In the genomic region with DNA sequence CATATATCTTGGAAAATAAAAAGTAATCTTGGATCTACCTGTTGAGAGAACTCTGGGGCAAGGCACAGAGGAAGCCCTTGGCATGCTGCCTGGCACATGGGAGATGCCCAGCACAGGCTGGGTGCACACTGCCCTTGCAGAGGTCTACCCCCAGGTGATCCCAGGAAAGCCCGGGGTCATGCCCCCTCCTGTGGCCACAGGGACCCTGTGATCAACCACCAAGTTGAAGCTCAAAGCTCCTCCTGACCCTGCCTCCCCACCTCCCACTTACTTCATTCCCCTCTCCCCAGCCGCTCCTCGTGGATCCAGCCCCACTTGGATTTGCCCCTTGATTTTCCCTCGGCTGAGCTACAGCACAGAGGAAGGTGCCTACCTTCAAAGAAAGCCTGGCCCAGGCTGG, we compare ENCODE assay signal across 25 cellular contexts.
A peak's percentile ranks its signal among the peaks of the same experiment; 100 is the strongest.
DNase-seq lines count a peak whose midpoint lies in the region; ATAC-seq and TF ChIP-seq lines count a peak whose summit lies in the region.
"Had no signal": no experiment of that assay in that cellular context is flagged by ENCODE, and none has a peak within 500 bp of the region (broad histone marks: within the 10 kb centered on the region; RNA-seq: fewer than 3 reads in every experiment).

No MANE protein-coding gene starts in this region.

- H4K91ac ChIP-seq in mesenchymal stem cell (ENCODE audit: low read length) (no peak overlapping the region), neuronal stem cell (ENCODE audit: low read depth, low read length, poor library complexity) (no peak overlapping the region)

- no peak for TF ChIP-seq POLR2A in transverse colon (IDR thresholded peaks at IDR 0.05)

- H3K4me1 ChIP-seq in endodermal cell (ENCODE audit: control insufficient read depth, insufficient read depth, low read length) = peaks cover 7% of the 10 kb centered on the region
- no peaks in the 10 kb centered on the region for H3K4me1 ChIP-seq in mesenchymal stem cell (ENCODE audit: control insufficient read depth, insufficient read depth, low read depth, low read length)
- H3K4me1 ChIP-seq in neuronal stem cell (ENCODE audit: control insufficient read depth in 2 of 2, insufficient read depth in 1 of 2, low read depth in 1 of 2, low read length in 2 of 2) = peaks cover 0 to 1% of the 10 kb centered on the region in 2 donors
- no peaks in the 10 kb centered on the region for H3K4me1 ChIP-seq in transverse colon
- H3K4me1 ChIP-seq: BE2C had no signal

- H2AK5ac ChIP-seq in mesenchymal stem cell (ENCODE audit: low read length, severe bottlenecking) = no peak overlapping the region
- H2AK5ac ChIP-seq in neuronal stem cell (ENCODE audit: low read depth, low read length) = no peak overlapping the region

- H3K23ac ChIP-seq in mesenchymal stem cell (ENCODE audit: low read length in 2 of 2) = no peak overlapping the region
- no peak overlapping the region for H3K23ac ChIP-seq in neuronal stem cell (ENCODE audit: low read depth, low read length, poor library complexity)

- H3K36me3 ChIP-seq in endodermal cell (ENCODE audit: control insufficient read depth, insufficient read depth, low read length) = no peaks in the 10 kb centered on the region
- no peaks in the 10 kb centered on the region for H3K36me3 ChIP-seq in mesenchymal stem cell (ENCODE audit: control insufficient read depth in 1 of 2, insufficient read depth in 2 of 2, low read depth in 1 of 2, low read length in 2 of 2)
- H3K36me3 ChIP-seq in neuronal stem cell (replicated peaks in 1 of 2; ENCODE audit: control insufficient read depth in 2 of 2, insufficient read depth in 2 of 2, low read length in 2 of 2) = no peaks in the 10 kb centered on the region
- no peaks in the 10 kb centered on the region for H3K36me3 ChIP-seq in transverse colon
- H3K36me3 ChIP-seq: BE2C, BLaER1 had no signal

- H3K27ac ChIP-seq in endodermal cell (ENCODE audit: low read depth, low read length) (no peak overlapping the region), mesenchymal stem cell (ENCODE audit: low read length, poor library complexity, severe bottlenecking) (no peak overlapping the region), neuronal stem cell (replicated peaks; ENCODE audit: low read length) (no peak overlapping the region), transverse colon (no peak overlapping the region)
- H3K27ac ChIP-seq: BLaER1 had no signal

- H3K4ac ChIP-seq in mesenchymal stem cell (ENCODE audit: low read depth in 1 of 2, low read length in 2 of 2) (no peak overlapping the region), neuronal stem cell (ENCODE audit: low read length) (no peak overlapping the region)

- H3K9me3 ChIP-seq in endodermal cell (ENCODE audit: control insufficient read depth, low read length) (no peaks in the 10 kb centered on the region), mesenchymal stem cell (ENCODE audit: control insufficient read depth, low read length) (no peaks in the 10 kb centered on the region), neuronal stem cell (replicated peaks in 1 of 2; ENCODE audit: control insufficient read depth in 2 of 2, insufficient read depth in 1 of 2, low read depth in 1 of 2, low read length in 2 of 2) (no peaks in the 10 kb centered on the region), transverse colon (no peaks in the 10 kb centered on the region)
- H3K9me3 ChIP-seq: BE2C, BLaER1 had no signal

- intact Hi-C loops in transverse colon (cut with DNase I; ENCODE audit: low total_unique reads) = no loop called here

- no peaks in the 10 kb centered on the region for H3K36me3 Mint-ChIP-seq in endodermal cell (ENCODE audit: low read depth)
- H3K36me3 Mint-ChIP-seq in immature natural killer cell = no peaks in the 10 kb centered on the region
- H3K36me3 Mint-ChIP-seq: CD14-positive monocyte; CD4-positive, alpha-beta memory T cell; CD4-positive, CD25-positive, alpha-beta regulatory T cell; CD8-positive, alpha-beta memory T cell had no signal

- 87 to 100% methylated on average over 4 of the region's 4 CpGs for WGBS in endodermal cell (ENCODE audit: insufficient coverage in 1 of 2, insufficient read length in 1 of 2), 2 experiments
- WGBS in mesenchymal stem cell = 74% methylated on average over 4 of the region's 4 CpGs
- WGBS in neuronal stem cell (ENCODE audit: extremely low coverage in 2 of 2, insufficient read length in 2 of 2, insufficient replicate concordance in 1 of 2), 2 donors = no CpG with 5 or more reads among the region's 4 CpGs
- WGBS in transverse colon (ENCODE audit: low coverage in 1 of 2), 2 donors = 75% methylated on average over 4 of the region's 4 CpGs; no CpG with 5 or more reads in 1 of the 2 donors

- TF ChIP-seq EP300 in transverse colon (IDR thresholded peaks at IDR 0.05; ENCODE audit: low read depth) = no peak

- no peak overlapping the region for H2BK5ac ChIP-seq in mesenchymal stem cell (ENCODE audit: low read depth, low read length, poor library complexity, severe bottlenecking)
- H2BK5ac ChIP-seq in neuronal stem cell (ENCODE audit: low read length) = no peak overlapping the region

- H3K27me3 ChIP-seq in endodermal cell (ENCODE audit: control insufficient read depth, insufficient read depth, low read length, poor library complexity, severe bottlenecking) (no peaks in the 10 kb centered on the region), mesenchymal stem cell (ENCODE audit: control insufficient read depth in 1 of 2, insufficient read depth in 1 of 2, low read length in 2 of 2) (peaks cover 63 to 79% of the 10 kb centered on the region in 2 experiments), neuronal stem cell (ENCODE audit: control insufficient read depth in 3 of 3, insufficient read depth in 3 of 3, low read depth in 1 of 3, low read length in 3 of 3) (peaks cover 0 to 20% (median 0%) of the 10 kb centered on the region in 3 experiments), transverse colon (no peaks in the 10 kb centered on the region)
- H3K27me3 ChIP-seq: BE2C, BLaER1 had no signal

- H3K27me3 Mint-ChIP-seq in endodermal cell (ENCODE audit: insufficient read depth) (peaks cover 14% of the 10 kb centered on the region), immature natural killer cell (ENCODE audit: low read depth in 3 of 3) (peaks cover 1 to 11% (median 9%) of the 10 kb centered on the region in 3 donors)

- H3K9me3 Mint-ChIP-seq in endodermal cell (no peaks in the 10 kb centered on the region), immature natural killer cell (no peaks in the 10 kb centered on the region)
- H3K9me3 Mint-ChIP-seq: CD4-positive, alpha-beta memory T cell; CD8-positive, alpha-beta memory T cell had no signal

- H3K4me2 ChIP-seq in mesenchymal stem cell (ENCODE audit: low read length, poor library complexity, severe bottlenecking) (no peak overlapping the region), neuronal stem cell (ENCODE audit: insufficient read depth, low read length, poor library complexity, severe bottlenecking) (no peak overlapping the region)
- H3K4me2 ChIP-seq: BLaER1 had no signal

- no peak overlapping the region for H2BK12ac ChIP-seq in mesenchymal stem cell (ENCODE audit: low read length in 2 of 2)
- H2BK12ac ChIP-seq in neuronal stem cell (ENCODE audit: low read length) = no peak overlapping the region

- H3K18ac ChIP-seq in mesenchymal stem cell (ENCODE audit: low read depth in 1 of 2, low read length in 2 of 2) (no peak overlapping the region), neuronal stem cell (ENCODE audit: low read length) (peak overlapping the region; percentile 16)

- H3K9ac ChIP-seq in endodermal cell (ENCODE audit: extremely low read depth, low read length, poor library complexity, severe bottlenecking) = no peak overlapping the region
- H3K9ac ChIP-seq in mesenchymal stem cell (ENCODE audit: low read length) = no peak overlapping the region
- no peak overlapping the region for H3K9ac ChIP-seq in neuronal stem cell (ENCODE audit: low read depth, low read length, poor library complexity)
- H3K9ac ChIP-seq: BLaER1 had no signal

- in situ Hi-C loops in transverse colon (cut with MboI; ENCODE audit: low pct_ligation_motif_present in 1 of 4, low pct_unique_long_range_greater_than_20kb in 1 of 4, low sequenced_read_pairs in 3 of 4) = no loop called here

- H2BK15ac ChIP-seq in mesenchymal stem cell (ENCODE audit: low read depth, poor library complexity, severe bottlenecking) = peak overlapping the region; percentile 4
- no peak overlapping the region for H2BK15ac ChIP-seq in neuronal stem cell (ENCODE audit: low read length)

- no peaks in the 10 kb centered on the region for H3K79me1 ChIP-seq in mesenchymal stem cell (replicated peaks; ENCODE audit: low read length, poor library complexity, severe bottlenecking)
- H3K79me1 ChIP-seq in neuronal stem cell (ENCODE audit: low read depth, low read length) = no peaks in the 10 kb centered on the region

- H3K4me3 Mint-ChIP-seq in endodermal cell (no peak overlapping the region), immature natural killer cell (no peak overlapping the region)
- H3K4me3 Mint-ChIP-seq: CD4-positive, alpha-beta memory T cell; CD4-positive, CD25-positive, alpha-beta regulatory T cell; CD8-positive, alpha-beta memory T cell had no signal

- peak; percentile 31 for DNase-seq in endodermal cell
- no peak for DNase-seq in mesenchymal stem cell
- no peak for DNase-seq in neuronal stem cell (ENCODE audit: low spot score)
- no peak for DNase-seq in transverse colon
- DNase-seq in immature natural killer cell = no peak
- DNase-seq: 8988T; ACHN; BE2C; C1 segment of cervical spinal cord; CD4-positive, alpha-beta memory T cell; CD4-positive, CD25-positive, alpha-beta regulatory T cell; CD8-positive, alpha-beta memory T cell; COR-L47; DMS 273 treated with DMSO at 0.1 percent for 48 hours; DMS153; DMS53; DMS79; DND-41; EL; GDM1 had no signal

- no peak overlapping the region for H3K4me3 ChIP-seq in endodermal cell (ENCODE audit: low read length)
- H3K4me3 ChIP-seq in mesenchymal stem cell (ENCODE audit: insufficient read depth in 1 of 2, low read depth in 1 of 2, low read length in 2 of 2) = no peak overlapping the region
- H3K4me3 ChIP-seq in neuronal stem cell (ENCODE audit: low read length in 2 of 2) = no peak overlapping the region
- no peak overlapping the region for H3K4me3 ChIP-seq in transverse colon
- H3K4me3 ChIP-seq: BLaER1, GM12878 had no signal

- H4K8ac ChIP-seq in mesenchymal stem cell (ENCODE audit: low read length) (no peak overlapping the region), neuronal stem cell (ENCODE audit: low read depth, low read length) (no peak overlapping the region)

- H3K4me1 Mint-ChIP-seq in endodermal cell (peaks cover 6% of the 10 kb centered on the region), immature natural killer cell (no peaks in the 10 kb centered on the region)
- H3K4me1 Mint-ChIP-seq: CD14-positive monocyte had no signal

- H2AFZ ChIP-seq in mesenchymal stem cell (ENCODE audit: low read depth, low read length) = no peak overlapping the region
- no peak overlapping the region for H2AFZ ChIP-seq in neuronal stem cell (ENCODE audit: low read length)

- H2BK120ac ChIP-seq in mesenchymal stem cell (ENCODE audit: low read depth, low read length) (no peak overlapping the region), neuronal stem cell (ENCODE audit: low read depth, low read length) (no peak overlapping the region)

- H3K14ac ChIP-seq in mesenchymal stem cell (ENCODE audit: low read length in 2 of 2) (peak overlapping the region in 1 of 2 experiments; percentile 28), neuronal stem cell (ENCODE audit: low read length) (no peak overlapping the region)

- TF ChIP-seq CTCF in endodermal cell (conservative IDR thresholded peaks at IDR 0.05) = no peak
- TF ChIP-seq CTCF in transverse colon (IDR thresholded peaks at IDR 0.05) = no peak

- H3K27ac Mint-ChIP-seq in endodermal cell = no peak overlapping the region
- H3K27ac Mint-ChIP-seq in immature natural killer cell = no peak overlapping the region
- H3K27ac Mint-ChIP-seq: CD14-positive monocyte; CD4-positive, alpha-beta memory T cell; CD4-positive, CD25-positive, alpha-beta regulatory T cell; CD8-positive, alpha-beta memory T cell had no signal

- ATAC-seq in GM19035 (IDR thresholded peaks at IDR 0.05; ENCODE audit: unreplicated experiment) (no peak), GM18511 (IDR thresholded peaks at IDR 0.05; ENCODE audit: unreplicated experiment) (no peak)
- ATAC-seq: GM12878 had no signal
